Comparison of ENCODE assay signal across 24 cellular contexts in the genomic region with DNA sequence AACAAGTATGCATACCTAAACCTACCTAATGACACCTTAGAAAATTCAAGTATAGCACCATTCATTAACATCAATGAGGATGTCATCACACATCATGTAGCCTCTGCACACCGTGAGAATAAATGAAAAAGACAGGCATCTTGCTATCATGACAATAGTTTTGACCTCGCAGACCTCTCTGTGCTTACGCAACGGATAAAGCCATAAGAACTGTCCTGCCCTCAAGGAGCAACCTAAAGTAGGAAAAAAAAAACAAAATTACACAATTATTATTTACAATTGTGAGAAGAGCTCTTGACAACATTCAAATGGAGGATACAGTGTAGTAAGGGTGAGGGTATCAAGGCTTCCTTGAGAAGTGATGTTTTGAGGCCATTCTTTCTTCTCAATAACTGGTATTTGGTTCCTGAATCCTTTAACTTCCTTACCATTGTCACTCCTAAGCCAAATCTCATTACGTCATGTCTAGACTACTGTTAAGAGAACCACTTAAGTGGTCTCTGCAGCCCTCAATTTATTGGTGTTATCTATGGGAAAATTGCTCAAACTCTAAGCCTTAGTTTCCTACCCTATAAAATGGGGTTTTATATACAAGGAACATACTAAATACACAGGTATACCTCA. TPM values are rescaled to one million over a fixed set of nuclear protein-coding genes. Genes with fewer than 3 reads are reported as not detected.
DNase-seq lines count a peak whose midpoint lies in the region; ATAC-seq and TF ChIP-seq lines count a peak whose summit lies in the region.
"Had no signal": no experiment of that assay in that cellular context is flagged by ENCODE, and none has a peak within 500 bp of the region (broad histone marks: within the 10 kb centered on the region; RNA-seq: fewer than 3 reads in every experiment).

No MANE protein-coding gene starts in this region.

- WGBS in IMR-90 (ENCODE audit: extremely low coverage in 2 of 2, insufficient read length in 1 of 2), 2 experiments = no CpG with 5 or more reads among the region's 5 CpGs
- WGBS in endodermal cell (ENCODE audit: insufficient coverage in 1 of 2, insufficient read length in 1 of 2), 2 experiments = 91 to 96% methylated on average over 5 of the region's 5 CpGs

- CTCF ChIA-PET in IMR-90 (lab: Yijun Ruan, JAX) = interaction anchor here (0.6 kb wide), 1 partner anchor 113 kb away, joined by 3 read pairs; no protein-coding TSS in a partner anchor

- no peak overlapping the region for H4K5ac ChIP-seq in IMR-90 (ENCODE audit: low read depth, low read length)

- H2AK9ac ChIP-seq in IMR-90 (replicated peaks; ENCODE audit: low read depth, low read length, poor library complexity) = no peak overlapping the region

- no peak overlapping the region for H3K23ac ChIP-seq in IMR-90 (ENCODE audit: low read depth, low read length)

- no peaks in the 10 kb centered on the region for H3K9me3 ChIP-seq in cardiac muscle cell (ENCODE audit: low read depth)
- no peaks in the 10 kb centered on the region for H3K9me3 ChIP-seq in IMR-90 (ENCODE audit: control insufficient read depth, insufficient read depth, low read length)
- H3K9me3 ChIP-seq in endodermal cell (ENCODE audit: control insufficient read depth, low read length) = no peaks in the 10 kb centered on the region
- H3K9me3 ChIP-seq: left lung, sigmoid colon had no signal

- H3K27me3 ChIP-seq in cardiac muscle cell = no peaks in the 10 kb centered on the region
- H3K27me3 ChIP-seq in IMR-90 (ENCODE audit: control insufficient read depth, insufficient read depth, low read length) = no peaks in the 10 kb centered on the region
- H3K27me3 ChIP-seq in endodermal cell (ENCODE audit: control insufficient read depth, insufficient read depth, low read length, poor library complexity, severe bottlenecking) = no peaks in the 10 kb centered on the region
- H3K27me3 ChIP-seq: hepatocyte, left lung, sigmoid colon had no signal

- no TSS peak for BruUV-seq in IMR-90 (replicated peaks; lab: Mats Ljungman, UMichigan)

- in situ Hi-C loops in IMR-90 (cut with MboI; ENCODE audit: low sequenced_read_pairs) = no loop called here

- peaks cover 86% of the 10 kb centered on the region for H3K36me3 Mint-ChIP-seq in endodermal cell (ENCODE audit: low read depth)

- TF ChIP-seq CTCF in cardiac muscle cell (IDR thresholded peaks at IDR 0.05; ENCODE audit: low read depth, low read length) = no peak
- TF ChIP-seq CTCF in IMR-90 (conservative IDR thresholded peaks at IDR 0.05; ENCODE audit: low read depth, low read length) = no peak
- no peak for TF ChIP-seq CTCF in endodermal cell (conservative IDR thresholded peaks at IDR 0.05)

- DNase-seq in cardiac muscle cell (ENCODE audit: low read depth in 1 of 2, low spot score in 1 of 2) = no peak
- DNase-seq in Right ventricle myocardium superior = no peak
- DNase-seq in IMR-90 = no peak
- no peak for DNase-seq in endodermal cell
- DNase-seq in cerebellum (ENCODE audit: low spot score) = no peak
- DNase-seq in ureter (ENCODE audit: low spot score) = no peak
- DNase-seq: activated CD4-positive, alpha-beta T cell treated with anti-CD3 and anti-CD28 coated beads, Interleukin-2, amount 10 ng/mL, durations not matched to agents 24 days and 14 days; activated CD8-positive, alpha-beta memory T cell treated with anti-CD3 and anti-CD28 coated beads, Interleukin-2, amount 50 U/mL, for 48 hours; activated gamma-delta T cell; anterior cingulate cortex; CD4-positive, CD25-positive, alpha-beta regulatory T cell; Karpas-422; left lung; midbrain; NCI-H1092 treated with DMSO at 0.1 percent for 48 hours; NCI-H1930; NCI-H226; NCI-H774; sigmoid colon; stimulated activated CD8-positive, alpha-beta memory T cell treated with anti-CD3 and anti-CD28 coated beads, Interleukin-4, amount 100 ng/mL, for 48 hours had no signal

- H3K4me1 Mint-ChIP-seq in endodermal cell = peaks cover 42% of the 10 kb centered on the region

- no peaks in the 10 kb centered on the region for H3K9me3 Mint-ChIP-seq in endodermal cell
- H3K9me3 Mint-ChIP-seq: activated CD4-positive, alpha-beta T cell treated with anti-CD3 and anti-CD28 coated beads, Interleukin-2, amount 10 ng/mL, durations not matched to agents 24 days and 14 days; T-helper 1 cell treated with Interleukin-12 subunit alpha and Interleukin-12 subunit beta and Interleukin-4 antibody, amounts not matched to agents 30 μg/mL and 1 μg/mL, for 36 hours had no signal

- H3K4me3 Mint-ChIP-seq in endodermal cell = no peak overlapping the region
- H3K4me3 Mint-ChIP-seq: activated CD4-positive, alpha-beta T cell treated with anti-CD3 and anti-CD28 coated beads, Interleukin-2, amount 10 ng/mL, durations not matched to agents 24 days and 14 days; T-helper 1 cell treated with Interleukin-12 subunit alpha and Interleukin-12 subunit beta and Interleukin-4 antibody, amounts not matched to agents 30 μg/mL and 1 μg/mL, for 36 hours had no signal

- peaks cover 76% of the 10 kb centered on the region for H4K20me1 ChIP-seq in IMR-90 (ENCODE audit: insufficient read depth, low read length)

- POLR2A ChIA-PET in IMR-90 (lab: Charles Lee; ENCODE audit: unreplicated experiment) = no interaction called here

- H3K27ac ChIP-seq in cardiac muscle cell (peak overlapping the region; percentile 10), IMR-90 (ENCODE audit: insufficient read depth, low read length) (no peak overlapping the region), endodermal cell (ENCODE audit: low read depth, low read length) (no peak overlapping the region)
- H3K27ac ChIP-seq: hepatocyte, sigmoid colon had no signal

- no peak overlapping the region for H3K14ac ChIP-seq in IMR-90 (replicated peaks; ENCODE audit: low read depth, low read length)

- TF ChIP-seq POLR2A in IMR-90 (IDR thresholded peaks at IDR 0.05; ENCODE audit: low read depth, low read length) = no peak

- H3K9me1 ChIP-seq in IMR-90 (ENCODE audit: insufficient read depth, low read length) = no peaks in the 10 kb centered on the region

- intact Hi-C loops in Right ventricle myocardium superior (cut with DNase I) (no loop called here), IMR-90 (cut with micrococcal nuclease) (no loop called here)

- H3K79me1 ChIP-seq in IMR-90 (ENCODE audit: low read depth in 1 of 2, low read length in 2 of 2) = peaks cover 15 to 58% of the 10 kb centered on the region in 2 experiments

- no peak overlapping the region for H2BK5ac ChIP-seq in IMR-90 (ENCODE audit: low read depth, low read length, poor library complexity, severe bottlenecking)

- H3K27me3 Mint-ChIP-seq in endodermal cell (ENCODE audit: insufficient read depth) = no peaks in the 10 kb centered on the region
- H3K27me3 Mint-ChIP-seq: activated CD4-positive, alpha-beta T cell treated with anti-CD3 and anti-CD28 coated beads, Interleukin-2, amount 10 ng/mL, durations not matched to agents 24 days and 14 days; CD4-positive, CD25-positive, alpha-beta regulatory T cell had no signal

- no peak overlapping the region for H4K91ac ChIP-seq in IMR-90 (ENCODE audit: insufficient read depth, low read depth, low read length)

- no peak overlapping the region for H2BK20ac ChIP-seq in IMR-90 (ENCODE audit: low read depth, low read length)

- H3K36me3 ChIP-seq in cardiac muscle cell (peaks cover 65% of the 10 kb centered on the region), IMR-90 (ENCODE audit: control insufficient read depth, insufficient read depth, low read length) (peaks cover 49% of the 10 kb centered on the region), endodermal cell (ENCODE audit: control insufficient read depth, insufficient read depth, low read length) (peaks cover 95% of the 10 kb centered on the region)

- no peak overlapping the region for H3K4ac ChIP-seq in IMR-90 (ENCODE audit: low read depth, low read length)

- H3K4me3 ChIP-seq in cardiac muscle cell = no peak overlapping the region
- H3K4me3 ChIP-seq in IMR-90 (ENCODE audit: insufficient read depth, low read depth, low read length) = no peak overlapping the region
- H3K4me3 ChIP-seq in endodermal cell (ENCODE audit: low read length) = no peak overlapping the region
- H3K4me3 ChIP-seq: hepatocyte, left lung, sigmoid colon had no signal

- H3K9ac ChIP-seq in IMR-90 (ENCODE audit: low read depth, low read length) (no peak overlapping the region), endodermal cell (ENCODE audit: extremely low read depth, low read length, poor library complexity, severe bottlenecking) (no peak overlapping the region)

- no peak overlapping the region for H3K4me2 ChIP-seq in IMR-90 (ENCODE audit: low read depth, low read length)
- H3K4me2 ChIP-seq: hepatocyte had no signal

- dilution Hi-C loops in IMR-90 (cut with HindIII; ENCODE audit: low sequenced_read_pairs, unreplicated experiment) = no loop called here

- ATAC-seq in Right ventricle myocardium superior (ENCODE audit: poor library complexity) (no peak), IMR-90 (ENCODE audit: low read depth) (no peak), HG03039 (IDR thresholded peaks at IDR 0.05; ENCODE audit: unreplicated experiment) (no peak)
- ATAC-seq: esophagus mucosa, left lung had no signal

- H3K27ac Mint-ChIP-seq in endodermal cell = peak overlapping the region; percentile 48
- H3K27ac Mint-ChIP-seq: activated CD4-positive, alpha-beta T cell treated with anti-CD3 and anti-CD28 coated beads, Interleukin-2, amount 10 ng/mL, durations not matched to agents 24 days and 14 days; T-helper 1 cell treated with Interleukin-12 subunit alpha and Interleukin-12 subunit beta and Interleukin-4 antibody, amounts not matched to agents 30 μg/mL and 1 μg/mL, for 36 hours had no signal

- peaks cover 11% of the 10 kb centered on the region for H3K4me1 ChIP-seq in cardiac muscle cell (ENCODE audit: low read depth)
- peaks cover 2% of the 10 kb centered on the region; the same call in 1 of the 2 replicates for H3K4me1 ChIP-seq in IMR-90 (ENCODE audit: control insufficient read depth, insufficient read depth, low read length)
- H3K4me1 ChIP-seq in endodermal cell (ENCODE audit: control insufficient read depth, insufficient read depth, low read length) = peaks cover 7% of the 10 kb centered on the region

- H3K56ac ChIP-seq in IMR-90 (ENCODE audit: extremely low read depth, insufficient read depth, low read length) = no peak overlapping the region

- H2BK120ac ChIP-seq in IMR-90 (ENCODE audit: low read depth, low read length) = no peak overlapping the region

- no peak overlapping the region for H2AK5ac ChIP-seq in IMR-90 (ENCODE audit: low read depth, low read length)

- no peak overlapping the region for H4K8ac ChIP-seq in IMR-90 (ENCODE audit: low read depth in 2 of 2, low read length in 2 of 2)

- TF ChIP-seq RAD21 in IMR-90 (IDR thresholded peaks at IDR 0.05; ENCODE audit: low read length) = no peak

- H2BK15ac ChIP-seq in IMR-90 (ENCODE audit: low read depth, low read length) = no peak overlapping the region

- H2AFZ ChIP-seq in IMR-90 (replicated peaks; ENCODE audit: low read length, poor library complexity) = no peak overlapping the region
- H2AFZ ChIP-seq: hepatocyte had no signal

- H3K18ac ChIP-seq in IMR-90 (ENCODE audit: low read depth, low read length) = no peak overlapping the region

RNA-seq across cellular contexts. Expression of a gene that starts 7.0 kb away (rescaled TPM):
- 107 and 275 TPM in 2 replicates for total RNA-seq in cardiac muscle cell
- polyA plus RNA-seq in cardiac muscle cell = 176 and 306 TPM in 2 replicates
- total RNA-seq in Right ventricle myocardium superior = 49.7 TPM
- total RNA-seq in IMR-90 (2012; rRNA removed) = 50.0 and 62.9 TPM in 2 replicates
- polyA plus RNA-seq in IMR-90 (2012; rRNA removed) = 42.7 and 45.1 TPM in 2 replicates
- 14.4 and 24.9 TPM in 2 replicates for polyA plus RNA-seq in IMR-90 (2012; cell fraction: cytosol; rRNA removed)
- polyA plus RNA-seq in IMR-90 (2012; cell fraction: nucleus; rRNA removed; ENCODE audit: low replicate concordance) = 87.1 and 210 TPM in 2 replicates
- total RNA-seq in endodermal cell = 100 to 1,000 TPM; 261 to 289 TPM
- 232 TPM for polyA plus RNA-seq in endodermal cell (2013, experiment 1 of 2)
- polyA plus RNA-seq in endodermal cell (2013, experiment 2 of 2) = 214 TPM
- total RNA-seq in cerebellum = 100.0 TPM
- 182 TPM for total RNA-seq in ureter

RNA-seq across cellular contexts. Expression of a gene that starts 27.5 kb away (rescaled TPM):
- total RNA-seq in cardiac muscle cell = 24.5 and 43.5 TPM in 2 replicates
- polyA plus RNA-seq in cardiac muscle cell = 33.6 and 37.7 TPM in 2 replicates
- total RNA-seq in Right ventricle myocardium superior = 52.9 TPM
- total RNA-seq in IMR-90 (2012; rRNA removed) = 43.9 and 60.5 TPM in 2 replicates
- 22.3 and 28.2 TPM in 2 replicates for polyA plus RNA-seq in IMR-90 (2012; rRNA removed)
- 5.8 and 6.1 TPM in 2 replicates for polyA plus RNA-seq in IMR-90 (2012; cell fraction: cytosol; rRNA removed)
- polyA plus RNA-seq in IMR-90 (2012; cell fraction: nucleus; rRNA removed; ENCODE audit: low replicate concordance) = 7.8 and 17.3 TPM in 2 replicates
- 10 to 100 TPM; 55.7 to 61.8 TPM for total RNA-seq in endodermal cell
- 58.0 TPM for polyA plus RNA-seq in endodermal cell (2013, experiment 1 of 2)
- polyA plus RNA-seq in endodermal cell (2013, experiment 2 of 2) = 62.1 TPM
- total RNA-seq in cerebellum = 50.8 TPM
- 45.0 TPM for total RNA-seq in ureter
